17 cellular contexts compared by ENCODE assay signal in the genomic region with DNA sequence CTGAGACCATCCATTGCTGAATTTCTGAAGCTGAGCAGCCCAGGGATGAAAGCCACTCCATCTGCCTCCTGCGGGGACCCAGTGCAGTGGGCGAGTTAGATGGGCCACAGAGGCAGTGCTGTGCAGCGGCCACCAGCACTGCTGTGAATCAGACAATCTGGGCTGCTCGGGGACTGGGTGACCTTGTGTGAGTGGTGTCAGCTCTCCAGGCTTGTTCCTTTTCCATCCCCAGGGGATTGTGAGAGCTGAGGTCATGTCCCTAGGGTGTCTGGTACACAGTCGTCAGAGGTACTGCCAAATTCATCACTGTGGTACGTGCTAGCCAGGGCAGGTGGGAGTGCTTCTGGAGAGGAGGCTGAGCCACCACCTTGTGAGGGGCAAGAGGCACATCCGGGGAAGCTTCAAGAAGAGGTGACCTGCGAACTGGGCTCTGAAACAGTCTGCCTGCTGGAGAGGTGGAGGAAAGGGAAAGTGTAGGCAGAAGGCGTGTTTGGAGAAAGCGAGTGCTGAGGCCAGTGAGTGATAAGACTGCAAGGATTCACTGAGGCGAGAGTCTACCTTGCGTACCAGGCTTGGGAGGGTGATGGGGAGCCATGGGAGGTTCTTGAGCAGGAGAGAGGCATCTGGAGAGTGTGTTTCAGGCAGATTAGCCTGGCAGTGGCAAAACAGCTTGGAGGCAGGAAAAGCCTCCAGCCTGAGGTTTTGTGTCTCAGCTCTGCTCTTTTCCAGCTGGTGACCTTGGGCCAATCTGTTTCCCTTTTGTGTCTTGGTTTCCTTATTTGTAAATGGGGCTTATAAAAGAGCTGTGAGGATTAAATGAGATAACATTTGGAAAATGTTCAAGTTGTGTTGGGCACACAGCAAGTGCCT. TPM values are rescaled to one million over a fixed set of nuclear protein-coding genes. Genes with fewer than 3 reads are reported as not detected.
A peak's percentile ranks its signal among the peaks of the same experiment; 100 is the strongest.
DNase-seq lines count a peak whose midpoint lies in the region; ATAC-seq, FAIRE-seq and TF ChIP-seq lines count a peak whose summit lies in the region.
"Had no signal": no experiment of that assay in that cellular context is flagged by ENCODE, and none has a peak within 500 bp of the region (broad histone marks: within the 10 kb centered on the region; RNA-seq: fewer than 3 reads in every experiment).

No MANE protein-coding gene starts in this region.

- H3K36me3 Mint-ChIP-seq in CD8-positive, alpha-beta T cell, result no peaks in the 10 kb centered on the region

- no peak overlapping the region for H2BK15ac ChIP-seq in H1 (ENCODE audit: low read length)

- BruUV-seq in PC-3 (replicated peaks; lab: Mats Ljungman, UMichigan), result no TSS peak

- in situ Hi-C loops in HAP-1 (cut with MboI; ENCODE audit: low sequenced_read_pairs), result no loop called here

- H2AK5ac ChIP-seq in H1 (ENCODE audit: low read depth, low read length), result no peak overlapping the region

- peak overlapping the region; percentile 59 for H3K4me2 ChIP-seq in PC-3 (ENCODE audit: low read length)
- no peak overlapping the region for H3K4me2 ChIP-seq in H1 (ENCODE audit: insufficient read depth in 1 of 2, low read depth in 2 of 2, low read length in 2 of 2)
- H3K4me2 ChIP-seq in smooth muscle cell, result peak overlapping the region; percentile 13

- intact Hi-C loops in PC-3 (cut with micrococcal nuclease), result no loop called here
- intact Hi-C loops in CD8-positive, alpha-beta T cell (cut with DNase I, micrococcal nuclease), result no loop called here

- no peak for TF ChIP-seq RAD21 in H1 (IDR thresholded peaks at IDR 0.05 in 1 of 2, conservative IDR thresholded peaks at IDR 0.05 in 1 of 2; ENCODE audit: low read depth in 2 of 2, low read length in 2 of 2)

- H3K9ac ChIP-seq in PC-3 (ENCODE audit: low read length) (no peak overlapping the region), H1 (replicated peaks in 1 of 4; ENCODE audit: extremely low read depth in 1 of 4, low read depth in 3 of 4, low read length in 3 of 4) (no peak overlapping the region), smooth muscle cell (ENCODE audit: low read depth) (no peak overlapping the region)

- H3K4me3 Mint-ChIP-seq in CD8-positive, alpha-beta T cell, result no peak overlapping the region

- no peak overlapping the region for H3K14ac ChIP-seq in H1 (ENCODE audit: insufficient read length)

- no peak overlapping the region for H3K23ac ChIP-seq in H1 (ENCODE audit: insufficient read length)

- no peak overlapping the region for H4K5ac ChIP-seq in H1 (ENCODE audit: insufficient read length, low read depth, low read length)

- H3K27me3 ChIP-seq in PC-3 (ENCODE audit: low read length) (no peaks in the 10 kb centered on the region), H1 (replicated peaks in 1 of 4; ENCODE audit: control insufficient read depth in 3 of 4, extremely low read depth in 1 of 4, insufficient read depth in 3 of 4, low read length in 3 of 4) (peaks cover 0 to 9% (median 4%) of the 10 kb centered on the region in 4 experiments; a peak in 4 of 7 replicates), smooth muscle cell (ENCODE audit: low read depth) (peaks cover 12% of the 10 kb centered on the region), HAP-1 (ENCODE audit: low read depth) (no peaks in the 10 kb centered on the region; the same call in 1 of the 2 replicates)
- H3K27me3 ChIP-seq in CD8-positive, alpha-beta T cell (ENCODE audit: insufficient read depth, low read length), result no peaks in the 10 kb centered on the region
- H3K27me3 ChIP-seq: thyroid gland had no signal

- H4K91ac ChIP-seq in H1 (replicated peaks; ENCODE audit: insufficient read length, low read length), result no peak overlapping the region

- H3K79me2 ChIP-seq in PC-3 (ENCODE audit: low read length), result no peaks in the 10 kb centered on the region
- no peaks in the 10 kb centered on the region for H3K79me2 ChIP-seq in H1 (ENCODE audit: control insufficient read depth in 1 of 2, insufficient read depth in 2 of 2, low read length in 2 of 2)
- no peaks in the 10 kb centered on the region for H3K79me2 ChIP-seq in smooth muscle cell (ENCODE audit: low read depth)

- no peak for TF ChIP-seq POLR2A in H1 (IDR thresholded peaks at IDR 0.05; ENCODE audit: control extremely low read depth in 1 of 2, low read depth in 2 of 2, low read length in 2 of 2)

- H4K20me1 ChIP-seq in PC-3 (ENCODE audit: low read length) (no peaks in the 10 kb centered on the region), H1 (replicated peaks in 1 of 2; ENCODE audit: control insufficient read depth in 1 of 2, insufficient read depth in 2 of 2, low read length in 2 of 2) (peaks cover 0 to 2% of the 10 kb centered on the region in 2 experiments), smooth muscle cell (ENCODE audit: low read depth) (no peaks in the 10 kb centered on the region)

- no peak for TF ChIP-seq CTCF in PC-3 (conservative IDR thresholded peaks at IDR 0.05; ENCODE audit: low read depth, low read length)
- TF ChIP-seq CTCF in H1 (IDR thresholded peaks at IDR 0.05; ENCODE audit: control extremely low read depth in 1 of 3, insufficient read depth in 1 of 3, low read depth in 1 of 3, low read length in 3 of 3), result no peak
- TF ChIP-seq CTCF in smooth muscle cell (IDR thresholded peaks at IDR 0.05; ENCODE audit: borderline replicate concordance, insufficient read depth, poor library complexity, severe bottlenecking), result no peak
- no peak for TF ChIP-seq CTCF in CD8-positive, alpha-beta T cell (IDR thresholded peaks at IDR 0.05)

- peaks cover 17% of the 10 kb centered on the region for H3K27me3 Mint-ChIP-seq in CD8-positive, alpha-beta T cell (ENCODE audit: low read depth)

- H3K9me3 ChIP-seq in PC-3 (ENCODE audit: low read length) (no peaks in the 10 kb centered on the region), H1 (ENCODE audit: insufficient read depth in 2 of 2, low read depth in 1 of 2, low read length in 1 of 2) (no peaks in the 10 kb centered on the region), smooth muscle cell (replicated peaks; ENCODE audit: low read depth) (no peaks in the 10 kb centered on the region), HAP-1 (no peaks in the 10 kb centered on the region)
- H3K9me3 ChIP-seq in CD8-positive, alpha-beta T cell (ENCODE audit: low read length), result no peaks in the 10 kb centered on the region
- H3K9me3 ChIP-seq: neutrophil, thyroid gland had no signal

- H2BK5ac ChIP-seq in H1 (ENCODE audit: low read depth, low read length), result no peak overlapping the region

- H3K36me3 ChIP-seq in PC-3 (ENCODE audit: low read depth, low read length) (no peaks in the 10 kb centered on the region), H1 (ENCODE audit: control insufficient read depth in 2 of 4, insufficient read depth in 4 of 4, low read length in 3 of 4) (no peaks in the 10 kb centered on the region), smooth muscle cell (ENCODE audit: low read depth) (no peaks in the 10 kb centered on the region), HAP-1 (replicated peaks) (no peaks in the 10 kb centered on the region)
- H3K36me3 ChIP-seq in CD8-positive, alpha-beta T cell (ENCODE audit: insufficient read depth, low read length), result no peaks in the 10 kb centered on the region
- H3K36me3 ChIP-seq: neutrophil, thyroid gland had no signal

- H3K4me1 Mint-ChIP-seq in CD8-positive, alpha-beta T cell (ENCODE audit: low read depth), result peaks cover 6% of the 10 kb centered on the region

- H3K27ac Mint-ChIP-seq in CD8-positive, alpha-beta T cell, result no peak overlapping the region
- H3K27ac Mint-ChIP-seq: activated T-helper 2 cell treated with anti-CD3 and anti-CD28 coated beads, Interferon-gamma antibody, Interleukin-2, Interleukin-4, amounts not matched to agents 10 μg/mL and 5 μg/mL and 100 μg/mL, durations not matched to agents 14 hours and 24 hours and 36 hours had no signal

- no peak overlapping the region; the same call in 1 of the 2 replicates for H4K8ac ChIP-seq in H1 (ENCODE audit: extremely low read depth, insufficient read depth, low read length)

- FAIRE-seq in H1 (lab: Jason Lieb, UNC), result no peak
- FAIRE-seq: bronchial epithelial cell, GM12892 had no signal

- H3K9me3 Mint-ChIP-seq in CD8-positive, alpha-beta T cell, result no peaks in the 10 kb centered on the region
- H3K9me3 Mint-ChIP-seq: activated T-helper 2 cell treated with anti-CD3 and anti-CD28 coated beads, Interferon-gamma antibody, Interleukin-2, Interleukin-4, amounts not matched to agents 10 μg/mL and 5 μg/mL and 100 μg/mL, durations not matched to agents 14 hours and 24 hours and 36 hours had no signal

- H3K4me3 ChIP-seq in PC-3 (ENCODE audit: low read length) (no peak overlapping the region), H1 (ENCODE audit: extremely low read depth in 1 of 4, insufficient read depth in 2 of 4, low read depth in 3 of 4, low read length in 4 of 4) (no peak overlapping the region), smooth muscle cell (no peak overlapping the region), HAP-1 (no peak overlapping the region)
- H3K4me3 ChIP-seq in CD8-positive, alpha-beta T cell (ENCODE audit: low read depth, low read length), result no peak overlapping the region
- H3K4me3 ChIP-seq: thyroid gland had no signal

- CTCF ChIA-PET in PC-3 (lab: Charles Lee) (no interaction called here), H1 (lab: Charles Lee; ENCODE audit: partially characterized antibody) (interaction anchor here (0.6 to 1.6 kb wide), 4 partner anchors 34 to 339 kb away, joined by 3 to 4 read pairs (median 3); no protein-coding TSS in a partner anchor)
- CTCF ChIA-PET in CD8-positive, alpha-beta T cell (lab: Charles Lee), result interaction anchor here (0.9 to 1.4 kb wide), 2 partner anchors 9 to 16 kb away, joined by 3 to 4 read pairs; no protein-coding TSS in a partner anchor

- no peak overlapping the region for H3K27ac ChIP-seq in PC-3 (ENCODE audit: low read length)
- no peak overlapping the region for H3K27ac ChIP-seq in H1 (ENCODE audit: low read depth, low read length)
- H3K27ac ChIP-seq in smooth muscle cell (ENCODE audit: low read depth), result no peak overlapping the region
- no peak overlapping the region for H3K27ac ChIP-seq in CD8-positive, alpha-beta T cell (ENCODE audit: low read depth, low read length)
- H3K27ac ChIP-seq: 22Rv1, neutrophil had no signal

- H3K56ac ChIP-seq in H1 (replicated peaks; ENCODE audit: insufficient read length, low read depth, low read length), result no peak overlapping the region

- H3K4me1 ChIP-seq in PC-3 (ENCODE audit: insufficient read depth, low read length) (peaks cover 15% of the 10 kb centered on the region), H1 (replicated peaks in 1 of 4; ENCODE audit: control insufficient read depth in 3 of 4, insufficient read depth in 4 of 4, low read length in 3 of 4) (peaks cover 0 to 18% (median 7%) of the 10 kb centered on the region in 4 experiments; a peak in 6 of 7 replicates), smooth muscle cell (ENCODE audit: low read depth) (peaks cover 4% of the 10 kb centered on the region), HAP-1 (no peaks in the 10 kb centered on the region)
- H3K4me1 ChIP-seq in CD8-positive, alpha-beta T cell (ENCODE audit: insufficient read depth, low read length), result peaks cover 5% of the 10 kb centered on the region

- no peaks in the 10 kb centered on the region for H3K9me2 ChIP-seq in PC-3 (replicated peaks; ENCODE audit: low read length)

- POLR2A ChIA-PET in PC-3 (lab: Charles Lee; ENCODE audit: unreplicated experiment) (no interaction called here), H1 (lab: Charles Lee; ENCODE audit: partially characterized antibody) (no interaction called here)
- POLR2A ChIA-PET in CD8-positive, alpha-beta T cell (lab: Charles Lee), result no interaction called here

- 82% methylated on average over 11 of the region's 12 CpGs; no CpG with 5 or more reads in 1 of the 2 experiments for WGBS in H1 (ENCODE audit: extremely low coverage in 1 of 2, insufficient coverage in 1 of 2, insufficient read length in 1 of 2, insufficient replicate concordance in 2 of 2, low coverage in 1 of 2, low lambda C conversion rate in 2 of 2, missing lambda C conversion rate in 1 of 2), 2 experiments
- 71% methylated on average over 12 of the region's 12 CpGs for WGBS in smooth muscle cell (ENCODE audit: low lambda C conversion rate)

- no peaks in the 10 kb centered on the region for H3K79me1 ChIP-seq in H1 (ENCODE audit: low read depth, low read length)

- peak overlapping the region; percentile 69 for H3K4ac ChIP-seq in H1 (replicated peaks; ENCODE audit: insufficient read length, low read depth, low read length)

- H3F3A ChIP-seq in PC-3 (ENCODE audit: low read length, unreplicated experiment) (no peaks in the 10 kb centered on the region), smooth muscle cell (ENCODE audit: low read depth) (no peaks in the 10 kb centered on the region)

- H3K18ac ChIP-seq in H1 (ENCODE audit: extremely low read depth, low read length), result no peak overlapping the region

- no peak for ATAC-seq in PC-3
- ATAC-seq in activated CD4-positive, CD25-positive, alpha-beta regulatory T cell treated with anti-CD3 and anti-CD28 coated beads, Interleukin-2, amount 50 U/mL, for 24 hours, result no peak
- ATAC-seq in CD8-positive, alpha-beta T cell, result no peak

- H2BK20ac ChIP-seq in H1 (ENCODE audit: low read length), result no peak overlapping the region

- peak overlapping the region; percentile 21 for H2BK120ac ChIP-seq in H1 (replicated peaks; ENCODE audit: low read depth, low read length)

- no peak overlapping the region for H2BK12ac ChIP-seq in H1 (ENCODE audit: low read depth, low read length)

- TF ChIP-seq EP300 in H1 (IDR thresholded peaks at IDR 0.05; ENCODE audit: borderline replicate concordance in 1 of 2, low read depth in 2 of 2, low read length in 2 of 2), result no peak

- DNase-seq in DMS 273 (lab: John Stamatoyannopoulos, UW; ENCODE audit: unreplicated experiment), result peak; percentile 48
- no peak for DNase-seq in DMS 273 treated with DMSO at 0.1 percent for 48 hours (lab: John Stamatoyannopoulos, UW)
- DNase-seq in PC-3, result no peak
- DNase-seq in H1 (ENCODE audit: low read depth in 1 of 2, low spot score in 2 of 2), result no peak
- no peak for DNase-seq in smooth muscle cell (lab: John Stamatoyannopoulos, UW; ENCODE audit: unreplicated experiment)
- no peak for DNase-seq in HAP-1 (ENCODE audit: low spot score in 2 of 2)
- DNase-seq in CD8-positive, alpha-beta T cell, result no peak
- DNase-seq: activated CD4-positive, alpha-beta T cell treated with anti-CD3 and anti-CD28 coated beads, Interleukin-2, amount 50 U/mL, for 1 hour; hippocampal formation; stimulated activated CD4-positive, alpha-beta T cell treated with anti-CD3 and anti-CD28 coated beads, Interleukin-12 subunit alpha, Interleukin-12 subunit beta, amount 100 ng/mL, for 4 hours had no signal

- peaks cover 2% of the 10 kb centered on the region; the same call in 1 of the 2 replicates for H3K23me2 ChIP-seq in H1 (ENCODE audit: low read depth, low read length)

- 0 out of 2 replicates have a peak overlapping the region, but pooled peaks have one; percentile 37 for H2AFZ ChIP-seq in PC-3 (ENCODE audit: low read length)
- no peak overlapping the region for H2AFZ ChIP-seq in H1 (ENCODE audit: low read length)
- no peak overlapping the region for H2AFZ ChIP-seq in smooth muscle cell (ENCODE audit: low read depth)

RNA-seq across cellular contexts. Expression of a gene that starts 22.7 kb away (rescaled TPM):
- 0.06 TPM in 1 of 2 replicates, not detected in the other for total RNA-seq in PC-3 (2014; rRNA removed)
- total RNA-seq in H1 (2021; fragmentation: NEBNext Ultra II Directional; extraction: Animal tissue kit (Norgen Biotek cat#: 25700)), result 1.2 and 1.3 TPM in 2 replicates
- 0.77 and 1.3 TPM in 2 replicates for polyA plus RNA-seq in H1 (2011; rRNA removed)
- 1.2 TPM for polyA plus RNA-seq in H1 (2011; cell fraction: cytosol; rRNA removed)
- 7.1 TPM for polyA plus RNA-seq in H1 (2011; cell fraction: nucleus; rRNA removed)
- 0.91 to 1.4 TPM (median 1.2 TPM) in 4 replicates for polyA plus RNA-seq in H1 (2012, experiment 1 of 2)
- polyA plus RNA-seq in H1 (2012, experiment 2 of 2), result 0.71 TPM
- 1.3 TPM for polyA plus RNA-seq in H1 (2013, experiment 1 of 2)
- polyA plus RNA-seq in H1 (2013, experiment 2 of 2), result 1.3 TPM
- polyA minus RNA-seq in H1 (2011; rRNA and poly(A)+ RNA removed), result 1.00 and 1.3 TPM in 2 replicates
- polyA minus RNA-seq in H1 (2011; cell fraction: cytosol; rRNA and poly(A)+ RNA removed), result 0.95 TPM
- polyA minus RNA-seq in H1 (2011; cell fraction: nucleus; rRNA and poly(A)+ RNA removed), result 1.6 TPM
- not detected in 2 replicates for total RNA-seq in smooth muscle cell
- not detected in 2 replicates for polyA plus RNA-seq in smooth muscle cell
- total RNA-seq in CD8-positive, alpha-beta T cell, result 1 to 10 TPM; 5.5 to 5.9 TPM
- total RNA-seq: bronchial epithelial cell had no signal

Comparison
In these comparisons a context has a peak if more than half of its experiments do, and no peak if none do; other contexts are left out.
1. H3K4me2 ChIP-seq: peak in PC-3 (single experiment) and smooth muscle cell (single experiment); none in H1 (0 of 2).